ENCODE assay signal across 22 cellular contexts in genomic region chr1:44521378-44522080, GRCh38.
"Had no signal": no experiment of that assay in that cellular context is flagged by ENCODE, and none has a peak within 500 bp of the region (broad histone marks: within the 10 kb centered on the region; RNA-seq: fewer than 3 reads in every experiment).

No MANE protein-coding gene starts in this region.

- H3K4me3 ChIP-seq: Peyer's patch, SJCRH30 had no signal

- H3K4me1 ChIP-seq: Peyer's patch, SJCRH30 had no signal

- H3K9me3 ChIP-seq: Peyer's patch, SJCRH30, SK-N-SH had no signal

- H3K4me2 ChIP-seq: KMS-11, SK-N-SH had no signal

- H3K9ac ChIP-seq: KMS-11, SK-N-SH had no signal

- H3K27me3 ChIP-seq: Peyer's patch had no signal

- DNase-seq: activated B cell treated with CpG ODN at 0.5 μM for 24 hours; activated CD4-positive, alpha-beta T cell treated with anti-CD3 and anti-CD28 coated beads for 1 hour; activated CD4-positive, alpha-beta T cell treated with anti-CD3 and anti-CD28 coated beads, Interleukin-2, amount 10 ng/mL, durations not matched to agents 24 days and 14 days; activated CD4-positive, alpha-beta T cell treated with anti-CD3 and anti-CD28 coated beads, Interleukin-2, amount 50 U/mL, for 48 hours; activated effector memory CD4-positive, alpha-beta T cell treated with anti-CD3 and anti-CD28 coated beads, Interleukin-2, amount 50 U/mL, for 16 hours; activated naive CD4-positive, alpha-beta T cell treated with anti-CD3 and anti-CD28 coated beads for 36 hours; activated T-cell treated with anti-CD3 and anti-CD28 coated beads, Interleukin-2, amount 50 U/mL, for 4 hours; amygdala; NCI-H1092 treated with DMSO at 0.1 percent for 48 hours; NCI-H1436; NCI-H1694 treated with DMSO at 0.1 percent for 48 hours; NCI-H2081; NCI-H510A treated with DMSO at 0.1 percent for 48 hours; NCI-H69; NK-92 treated with Interleukin-12 subunit alpha and Interleukin-12 subunit beta, amount 100 ng/mL, for 24 hours; Peyer's patch; Right ventricle myocardium superior; SJCRH30; SK-N-SH; T-helper 1 cell had no signal

- H3K36me3 ChIP-seq: Peyer's patch, SJCRH30 had no signal

- H3K27ac ChIP-seq: KMS-11, Peyer's patch, RWPE1, SJCRH30 had no signal
